29 cellular contexts compared by ENCODE assay signal in the genomic region with DNA sequence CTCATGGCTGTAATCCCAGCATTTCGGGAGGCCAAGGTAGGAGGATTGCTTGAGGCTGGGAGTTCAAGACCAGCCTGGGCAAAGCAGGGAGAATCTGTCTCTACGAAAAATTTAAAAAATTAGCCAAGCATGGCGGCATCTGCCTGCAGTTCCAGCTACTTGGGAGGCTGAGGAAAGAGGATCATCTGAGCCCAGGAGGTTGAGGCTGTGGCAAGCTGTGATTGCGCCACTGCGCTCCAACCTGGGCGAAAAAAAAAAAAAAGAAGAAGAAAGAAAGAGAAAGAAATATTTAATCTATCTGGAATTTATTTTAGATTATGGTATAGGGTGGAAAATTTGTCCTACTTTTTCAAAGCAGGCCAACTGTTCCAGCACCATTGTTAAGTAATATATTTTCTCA.
"Had no signal": no experiment of that assay in that cellular context is flagged by ENCODE, and none has a peak within 500 bp of the region (broad histone marks: within the 10 kb centered on the region; RNA-seq: fewer than 3 reads in every experiment).

No MANE protein-coding gene starts in this region.

- H3K27ac ChIP-seq: stomach, suprapubic skin, testis, thoracic aorta, thyroid gland, tibial artery, tibial nerve, transverse colon, upper lobe of left lung, upper lobe of right lung, uterus, vagina had no signal

- H3K4me3 ChIP-seq: stomach, suprapubic skin, testis, thoracic aorta, thyroid gland, tibial artery, tibial nerve, transverse colon, upper lobe of left lung, upper lobe of right lung, uterus, vagina had no signal

- H3K4me1 ChIP-seq: stomach, testis, thyroid gland, upper lobe of right lung, uterus had no signal

- H3K4me3 Mint-ChIP-seq: stimulated activated effector memory CD8-positive, alpha-beta T cell treated with anti-CD3 and anti-CD28 coated beads, Interleukin-12 subunit alpha, Interleukin-12 subunit beta, amount 100 ng/mL, for 72 hours; stimulated activated memory B cell treated with anti-CD40 and anti-IgM and Interleukin-4, amounts not matched to agents 10 μg/mL and 1 μg/mL and 100 μg/mL, for 72 hours; stimulated activated naive B cell treated with anti-CD40 and anti-IgM and Interleukin-4, amounts not matched to agents 10 μg/mL and 1 μg/mL and 100 μg/mL, for 72 hours; stimulated activated naive CD8-positive, alpha-beta T cell treated with anti-CD3 and anti-CD28 coated beads, Interleukin-15, amount 100 ng/mL, for 72 hours; stimulated activated naive CD8-positive, alpha-beta T cell treated with anti-CD3 and anti-CD28 coated beads, Interleukin-15, Interleukin-2, amounts not matched to agents 100 ng/mL and 50 ng/mL, for 24 hours; type B pancreatic cell had no signal

- ATAC-seq: stimulated activated effector memory CD8-positive, alpha-beta T cell treated with anti-CD3 and anti-CD28 coated beads, Interleukin-12 subunit alpha, Interleukin-12 subunit beta, amount 100 ng/mL, for 72 hours; stimulated activated memory B cell treated with anti-CD40 and anti-IgM and Interleukin-4, amounts not matched to agents 10 μg/mL and 1 μg/mL and 100 μg/mL, for 72 hours; stimulated activated naive B cell treated with anti-CD40 and anti-IgM and Interleukin-4, amounts not matched to agents 10 μg/mL and 1 μg/mL and 100 μg/mL, for 72 hours; stimulated activated naive CD8-positive, alpha-beta T cell treated with anti-CD3 and anti-CD28 coated beads, Interleukin-15, amount 100 ng/mL, for 72 hours; stimulated activated naive CD8-positive, alpha-beta T cell treated with anti-CD3 and anti-CD28 coated beads, Interleukin-15, Interleukin-2, amounts not matched to agents 100 U/mL and 50 U/mL, for 24 hours; upper lobe of right lung had no signal

- H3K27me3 ChIP-seq: stomach, suprapubic skin, testis, thyroid gland, tibial artery, tibial nerve, transverse colon, upper lobe of left lung, upper lobe of right lung, uterus, vagina had no signal

- H3K27me3 Mint-ChIP-seq: stimulated activated memory B cell treated with anti-CD40 and anti-IgM and Interleukin-4, amounts not matched to agents 10 μg/mL and 1 μg/mL and 100 μg/mL, for 72 hours; stimulated activated naive B cell treated with anti-CD40 and anti-IgM and Interleukin-4, amounts not matched to agents 10 μg/mL and 1 μg/mL and 100 μg/mL, for 72 hours; stimulated activated naive CD8-positive, alpha-beta T cell treated with anti-CD3 and anti-CD28 coated beads, Interleukin-15, amount 100 ng/mL, for 72 hours; stimulated activated naive CD8-positive, alpha-beta T cell treated with anti-CD3 and anti-CD28 coated beads, Interleukin-15, Interleukin-2, amounts not matched to agents 100 ng/mL and 50 ng/mL, for 24 hours; type B pancreatic cell had no signal

- FAIRE-seq: urothelium cell line had no signal

- H3K9me3 Mint-ChIP-seq: stimulated activated effector memory CD8-positive, alpha-beta T cell treated with anti-CD3 and anti-CD28 coated beads, Interleukin-12 subunit alpha, Interleukin-12 subunit beta, amount 100 ng/mL, for 72 hours; stimulated activated memory B cell treated with anti-CD40 and anti-IgM and Interleukin-4, amounts not matched to agents 10 μg/mL and 1 μg/mL and 100 μg/mL, for 72 hours; stimulated activated naive B cell treated with anti-CD40 and anti-IgM and Interleukin-4, amounts not matched to agents 10 μg/mL and 1 μg/mL and 100 μg/mL, for 72 hours; stimulated activated naive CD8-positive, alpha-beta T cell treated with anti-CD3 and anti-CD28 coated beads, Interleukin-15, amount 100 ng/mL, for 72 hours; stimulated activated naive CD8-positive, alpha-beta T cell treated with anti-CD3 and anti-CD28 coated beads, Interleukin-15, Interleukin-2, amounts not matched to agents 100 ng/mL and 50 ng/mL, for 24 hours; type B pancreatic cell had no signal

- H3K36me3 ChIP-seq: stomach, suprapubic skin, thoracic aorta, thyroid gland, tibial artery, tibial nerve, transverse colon, upper lobe of left lung, upper lobe of right lung, uterus, vagina had no signal

- H3K27ac Mint-ChIP-seq: stimulated activated effector memory CD8-positive, alpha-beta T cell treated with anti-CD3 and anti-CD28 coated beads, Interleukin-12 subunit alpha, Interleukin-12 subunit beta, amount 100 ng/mL, for 72 hours; stimulated activated memory B cell treated with anti-CD40 and anti-IgM and Interleukin-4, amounts not matched to agents 10 μg/mL and 1 μg/mL and 100 μg/mL, for 72 hours; stimulated activated naive B cell treated with anti-CD40 and anti-IgM and Interleukin-4, amounts not matched to agents 10 μg/mL and 1 μg/mL and 100 μg/mL, for 72 hours; stimulated activated naive CD8-positive, alpha-beta T cell treated with anti-CD3 and anti-CD28 coated beads, Interleukin-15, amount 100 ng/mL, for 72 hours; stimulated activated naive CD8-positive, alpha-beta T cell treated with anti-CD3 and anti-CD28 coated beads, Interleukin-15, Interleukin-2, amounts not matched to agents 100 ng/mL and 50 ng/mL, for 24 hours; type B pancreatic cell had no signal

- H3K9me3 ChIP-seq: stomach, suprapubic skin, testis, thoracic aorta, thyroid gland, tibial artery, tibial nerve, transverse colon, upper lobe of left lung, upper lobe of right lung, uterus, vagina had no signal

- H3K36me3 Mint-ChIP-seq: stimulated activated effector memory CD8-positive, alpha-beta T cell treated with anti-CD3 and anti-CD28 coated beads, Interleukin-12 subunit alpha, Interleukin-12 subunit beta, amount 100 ng/mL, for 72 hours; stimulated activated memory B cell treated with anti-CD40 and anti-IgM and Interleukin-4, amounts not matched to agents 10 μg/mL and 1 μg/mL and 100 μg/mL, for 72 hours; type B pancreatic cell had no signal

- DNase-seq: stimulated activated CD4-positive, alpha-beta T cell treated with anti-CD3 and anti-CD28 coated beads, Interleukin-2, amount 100 ng/mL, for 48 hours; stimulated activated CD4-positive, alpha-beta T cell treated with anti-CD3 and anti-CD28 coated beads, Interleukin-4, amount 100 ng/mL, for 1 hour; stimulated activated CD4-positive, alpha-beta T cell treated with anti-CD3 and anti-CD28 coated beads, Interleukin-4, amount 100 ng/mL, for 24 hours; stimulated activated CD4-positive, alpha-beta T cell treated with anti-CD3 and anti-CD28 coated beads, Interleukin-4, amount 100 ng/mL, for 4 hours; stimulated activated CD8-positive, alpha-beta memory T cell treated with anti-CD3 and anti-CD28 coated beads, Interleukin-4, amount 100 ng/mL, for 48 hours; stimulated activated naive B cell treated with anti-CD40 and anti-IgM and Interleukin-4, amounts not matched to agents 10 μg/mL and 1 μg/mL and 100 μg/mL, for 72 hours; stimulated activated naive CD4-positive, alpha-beta T cell; stimulated activated naive CD4-positive, alpha-beta T cell treated with Interleukin-2 at 50 U/mL for 16 hours; stimulated activated naive CD8-positive, alpha-beta T cell treated with anti-CD3 and anti-CD28 coated beads, Interleukin-15, amount 100 ng/mL, for 72 hours; stimulated activated naive CD8-positive, alpha-beta T cell treated with anti-CD3 and anti-CD28 coated beads, Interleukin-15, Interleukin-2, amounts not matched to agents 100 U/mL and 50 U/mL, for 24 hours; stomach; substantia nigra; testis; thyroid gland; tibial artery; transverse colon; trophoblast cell; upper lobe of left lung; upper lobe of right lung; uterus had no signal
